8 cellular contexts compared by ENCODE assay signal in the genomic region with DNA sequence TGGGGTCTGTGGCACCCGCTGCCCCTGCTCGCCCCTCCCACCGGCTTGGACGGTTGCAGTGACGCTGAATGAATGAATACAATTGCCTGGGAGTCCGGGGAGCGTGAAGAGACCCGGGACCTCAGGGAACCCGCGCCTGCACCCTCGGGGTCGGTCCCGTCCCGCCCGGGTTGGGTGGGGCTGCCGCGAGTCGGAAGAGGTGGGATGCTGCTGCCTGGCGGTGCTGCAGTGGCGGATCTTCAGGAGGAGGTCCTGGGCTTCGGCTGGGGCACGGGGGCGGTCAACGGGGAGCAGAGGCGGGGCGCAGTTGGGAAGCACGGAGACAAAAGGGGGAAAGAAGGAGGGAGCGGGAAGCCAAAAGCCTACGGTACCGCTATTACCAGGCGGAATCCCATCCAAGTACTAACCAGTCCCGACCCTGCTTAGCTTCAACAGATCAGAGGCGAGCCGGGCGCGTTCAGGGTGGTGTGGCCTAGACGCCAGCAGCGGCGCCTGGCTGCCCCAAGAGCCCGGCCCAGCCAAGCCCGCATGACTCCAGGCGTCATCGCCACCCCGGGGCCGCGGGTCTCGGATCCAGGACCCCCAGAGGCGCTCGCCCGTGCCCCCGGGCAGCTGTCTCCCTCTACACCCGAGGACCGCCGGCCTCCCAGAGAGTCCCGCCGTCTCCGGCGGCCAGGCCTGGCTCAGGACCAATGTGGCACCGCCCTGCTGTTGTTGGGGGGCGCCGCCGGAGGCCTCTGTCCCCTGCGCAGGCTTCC.
DNase-seq lines count a peak whose midpoint lies in the region; ATAC-seq and TF ChIP-seq lines count a peak whose summit lies in the region.
"Not testable (repeated sequence)": the region's sequence is repeated elsewhere in the genome, so short reads cannot be mapped to it uniquely, and the experiment has no call there.

No MANE protein-coding gene starts in this region.

- 4 to 7% (median 5%) methylated on average over 58 to 63 of the region's 63 CpGs for WGBS in adrenal gland, 4 donors

- H3K4me3 ChIP-seq in SK-N-MC (peak overlapping the region; percentile 60), adrenal gland (peak overlapping the region in 2 of 4 donors; percentile 20 to 51)
- H3K4me3 ChIP-seq in naive thymus-derived CD4-positive, alpha-beta T cell (ENCODE audit: low read length), result peak overlapping the region; percentile 50

- H3K27me3 ChIP-seq in adrenal gland, result peaks cover 48% of the 10 kb centered on the region
- peaks cover 0 to 15% of the 10 kb centered on the region in 2 donors for H3K27me3 ChIP-seq in naive thymus-derived CD4-positive, alpha-beta T cell (ENCODE audit: control insufficient read depth in 2 of 2, insufficient read depth in 2 of 2, low read length in 2 of 2)

- not testable (repeated sequence) for H3K9me3 ChIP-seq in SK-N-MC (ENCODE audit: low read depth, low read length); adrenal gland (replicated peaks in 1 of 3); naive thymus-derived CD4-positive, alpha-beta T cell (ENCODE audit: control insufficient read depth in 2 of 3, low read length in 3 of 3)

- H3K9ac ChIP-seq in SK-N-MC (ENCODE audit: insufficient read length), result peak overlapping the region; percentile 50

- POLR2A ChIA-PET in naive thymus-derived CD4-positive, alpha-beta T cell (lab: Charles Lee), result not testable (repeated sequence)

- H3K9me3 Mint-ChIP-seq in naive thymus-derived CD4-positive, alpha-beta T cell, result peaks cover 0 to 22% (median 9%) of the 10 kb centered on the region in 11 donors

- H3K27ac ChIP-seq in SK-N-MC; naive thymus-derived CD4-positive, alpha-beta T cell (ENCODE audit: low read depth, low read length): not testable (repeated sequence)
- H3K27ac ChIP-seq in adrenal gland, result peak overlapping the region in 3 of 5 donors; percentile 53 to 80 (median 76)

- CTCF ChIA-PET in naive thymus-derived CD4-positive, alpha-beta T cell (lab: Charles Lee), result not testable (repeated sequence)

- DNase-seq in EH (ENCODE audit: low read depth) (peak; percentile 89), adrenal gland (peak; percentile 56 to 91 (median 67)), germinal center (ENCODE audit: low spot score) (peak; percentile 92)
- DNase-seq in SK-N-MC (ENCODE audit: low read depth, low spot score), result not testable (repeated sequence)
- DNase-seq in naive thymus-derived CD4-positive, alpha-beta T cell, result peak in 8 of 9 donors; percentile 26 to 84 (median 46)
- DNase-seq in stimulated activated CD8-positive, alpha-beta memory T cell treated with anti-CD3 and anti-CD28 coated beads, Interleukin-7, amount 100 ng/mL, for 48 hours (ENCODE audit: extremely low read depth in 1 of 2, low read depth in 1 of 2), result peak; percentile 85 to 87

- H3K27me3 Mint-ChIP-seq in naive thymus-derived CD4-positive, alpha-beta T cell, result peaks cover 48 to 59% (median 57%) of the 10 kb centered on the region in 5 donors

- TF ChIP-seq POLR2A in adrenal gland (IDR thresholded peaks at IDR 0.05), result not testable (repeated sequence)

- H3K27ac Mint-ChIP-seq in naive thymus-derived CD4-positive, alpha-beta T cell, result peak overlapping the region in 1 of 9 donors; percentile 79

- H3K36me3 Mint-ChIP-seq in naive thymus-derived CD4-positive, alpha-beta T cell, result peaks cover 0 to 17% (median 0%) of the 10 kb centered on the region in 5 donors

- intact Hi-C loops in adrenal gland (cut with DNase I); naive thymus-derived CD4-positive, alpha-beta T cell (cut with micrococcal nuclease): not testable (repeated sequence)

- peak; percentile 100 for ATAC-seq in GM21360 (IDR thresholded peaks at IDR 0.05; ENCODE audit: unreplicated experiment)
- ATAC-seq in HG03280 (IDR thresholded peaks at IDR 0.05; ENCODE audit: unreplicated experiment), result peak; percentile 100
- peak; percentile 93 for ATAC-seq in naive thymus-derived CD4-positive, alpha-beta T cell

- not testable (repeated sequence) for TF ChIP-seq CTCF in adrenal gland (IDR thresholded peaks at IDR 0.05)

- peak overlapping the region; percentile 44 to 79 (median 68) for H3K4me3 Mint-ChIP-seq in naive thymus-derived CD4-positive, alpha-beta T cell

- H3K36me3 ChIP-seq in SK-N-MC (ENCODE audit: insufficient read depth, low read length); adrenal gland (replicated peaks in 1 of 2); naive thymus-derived CD4-positive, alpha-beta T cell (ENCODE audit: control insufficient read depth in 2 of 3, insufficient read depth in 3 of 3, low read length in 3 of 3): not testable (repeated sequence)

- H3K4me1 ChIP-seq in adrenal gland (replicated peaks in 1 of 2), result peaks cover 0 to 17% of the 10 kb centered on the region in 2 donors
- peaks cover 3 to 14% of the 10 kb centered on the region in 2 donors for H3K4me1 ChIP-seq in naive thymus-derived CD4-positive, alpha-beta T cell (ENCODE audit: control insufficient read depth in 2 of 2, insufficient read depth in 2 of 2, low read length in 2 of 2)

- peaks cover 28 to 41% (median 33%) of the 10 kb centered on the region in 7 donors for H3K4me1 Mint-ChIP-seq in naive thymus-derived CD4-positive, alpha-beta T cell
